ENCODE assay signal across 18 cellular contexts in the genomic region with DNA sequence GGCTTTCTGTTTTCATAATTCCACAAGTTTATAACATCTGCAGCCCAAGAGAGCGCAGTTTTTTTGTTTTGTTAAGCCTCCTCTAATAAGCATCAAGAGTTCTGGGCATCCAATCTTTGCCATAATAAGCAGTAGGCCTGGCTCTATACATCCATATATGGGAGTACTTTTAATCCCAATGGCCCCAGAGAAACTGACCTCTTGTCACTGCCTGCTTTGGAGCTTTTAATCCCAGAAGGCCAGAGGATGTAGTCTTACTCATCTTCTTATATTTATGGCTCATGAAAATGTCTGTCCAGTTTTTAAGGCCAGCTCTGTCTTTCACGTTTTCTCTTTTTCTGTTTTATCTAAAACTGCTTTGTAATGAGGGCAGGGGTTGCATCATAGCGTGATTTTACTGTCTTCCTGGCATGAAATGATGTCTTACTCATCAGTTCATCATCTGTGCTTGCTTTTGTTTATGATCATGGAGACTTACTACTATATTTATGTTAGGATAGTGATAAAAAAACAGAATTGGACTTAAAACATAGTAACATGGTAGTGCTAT.
DNase-seq lines count a peak whose midpoint lies in the region; ATAC-seq and TF ChIP-seq lines count a peak whose summit lies in the region.
"Had no signal": no experiment of that assay in that cellular context is flagged by ENCODE, and none has a peak within 500 bp of the region (broad histone marks: within the 10 kb centered on the region; RNA-seq: fewer than 3 reads in every experiment).

No MANE protein-coding gene starts in this region.

- no peaks in the 10 kb centered on the region for H3K4me1 Mint-ChIP-seq in activated CD8-positive, alpha-beta memory T cell treated with anti-CD3 and anti-CD28 coated beads, Interleukin-2, amount 10 ng/mL, durations not matched to agents 7 days and 5 days

- no peak overlapping the region for H3K27ac Mint-ChIP-seq in activated CD8-positive, alpha-beta memory T cell treated with anti-CD3 and anti-CD28 coated beads, Interleukin-2, amount 10 ng/mL, durations not matched to agents 7 days and 5 days

- no peak for TF ChIP-seq CTCF in cardiac fibroblast (IDR thresholded peaks at IDR 0.05; ENCODE audit: low read depth, low read length)

- DNase-seq in H4 (ENCODE audit: low spot score) (peak; percentile 14), NCI-H226 (peak; percentile 49), cardiac fibroblast (ENCODE audit: low read depth in 2 of 2) (peak; percentile 19 to 72), iris pigment epithelial cell (ENCODE audit: low read depth) (peak; percentile 84), ureter (ENCODE audit: low spot score) (no peak)
- no peak for DNase-seq in activated CD8-positive, alpha-beta memory T cell treated with anti-CD3 and anti-CD28 coated beads, Interleukin-2, amount 10 ng/mL, durations not matched to agents 7 days and 5 days
- DNase-seq: activated gamma-delta T cell, NCI-H1417 treated with DMSO at 0.1 percent for 48 hours, NCI-H2171 treated with DMSO at 0.1 percent for 48 hours, NCI-H82, occipital lobe, RPMI8226, T-helper 2 cell had no signal

- no peak overlapping the region for H3K4me3 ChIP-seq in cardiac fibroblast (replicated peaks in 1 of 2; ENCODE audit: low read depth in 2 of 2, low read length in 2 of 2)
- H3K4me3 ChIP-seq: BLaER1, left lung, right atrium auricular region had no signal

- no peaks in the 10 kb centered on the region for H3K27me3 Mint-ChIP-seq in activated CD8-positive, alpha-beta memory T cell treated with anti-CD3 and anti-CD28 coated beads, Interleukin-2, amount 10 ng/mL, durations not matched to agents 7 days and 5 days

- ATAC-seq in GM19467 (IDR thresholded peaks at IDR 0.05; ENCODE audit: unreplicated experiment): no peak
- no peak for ATAC-seq in activated CD8-positive, alpha-beta memory T cell treated with anti-CD3 and anti-CD28 coated beads, Interleukin-2, amount 10 ng/mL, durations not matched to agents 7 days and 5 days
- ATAC-seq: esophagus mucosa, left lung had no signal

- peaks cover 8% of the 10 kb centered on the region for H3K9me3 Mint-ChIP-seq in activated CD8-positive, alpha-beta memory T cell treated with anti-CD3 and anti-CD28 coated beads, Interleukin-2, amount 10 ng/mL, durations not matched to agents 7 days and 5 days (ENCODE audit: low read depth)

- no peak overlapping the region for H3K4me3 Mint-ChIP-seq in activated CD8-positive, alpha-beta memory T cell treated with anti-CD3 and anti-CD28 coated beads, Interleukin-2, amount 10 ng/mL, durations not matched to agents 7 days and 5 days

- CTCF ChIA-PET in activated CD8-positive, alpha-beta memory T cell treated with anti-CD3 and anti-CD28 coated beads, Interleukin-2, amount 10 ng/mL, durations not matched to agents 7 days and 5 days (lab: Charles Lee): no interaction called here

- H3K36me3 Mint-ChIP-seq in activated CD8-positive, alpha-beta memory T cell treated with anti-CD3 and anti-CD28 coated beads, Interleukin-2, amount 10 ng/mL, durations not matched to agents 7 days and 5 days: no peaks in the 10 kb centered on the region

Comparison
In these comparisons a context has a peak if more than half of its experiments do, and no peak if none do; other contexts are left out.
1. DNase-seq: peak in H4 (single experiment), NCI-H226 (single experiment), cardiac fibroblast (2 of 2) and iris pigment epithelial cell (single experiment); none in ureter (single experiment) and activated CD8-positive, alpha-beta memory T cell treated with anti-CD3 and anti-CD28 coated beads, Interleukin-2, amount 10 ng/mL, durations not matched to agents 7 days and 5 days (single experiment).